ENCODE assay signal across 12 cellular contexts in genomic region chr12:44835641-44836379, GRCh38. TPM values are rescaled to one million over a fixed set of nuclear protein-coding genes. Genes with fewer than 3 reads are reported as not detected.
DNase-seq lines count a peak whose midpoint lies in the region; ATAC-seq lines count a peak whose summit lies in the region.
"Had no signal": no experiment of that assay in that cellular context is flagged by ENCODE, and none has a peak within 500 bp of the region (broad histone marks: within the 10 kb centered on the region; RNA-seq: fewer than 3 reads in every experiment).

No MANE protein-coding gene starts in this region.

- H3K27me3 ChIP-seq in effector memory CD4-positive, alpha-beta T cell (replicated peaks; ENCODE audit: control insufficient read depth, insufficient read depth, low read length, poor library complexity, severe bottlenecking): no peaks in the 10 kb centered on the region

- H3K27ac ChIP-seq in effector memory CD4-positive, alpha-beta T cell (ENCODE audit: insufficient read depth, low read length, poor library complexity, severe bottlenecking): peak overlapping the region; percentile 26
- H3K27ac ChIP-seq in skin epidermis: peak overlapping the region in 19 of 21 experiments; percentile 41 to 79 (median 63)

- H3K4me3 ChIP-seq in effector memory CD4-positive, alpha-beta T cell (ENCODE audit: insufficient read depth, low read depth, low read length, poor library complexity, severe bottlenecking): no peak overlapping the region
- no peak overlapping the region for H3K4me3 ChIP-seq in skin epidermis

- peaks cover 50% of the 10 kb centered on the region for H3K4me1 Mint-ChIP-seq in T-helper 1 cell treated with Interleukin-12 subunit alpha and Interleukin-12 subunit beta and Interleukin-4 antibody, amounts not matched to agents 30 μg/mL and 1 μg/mL, for 36 hours (ENCODE audit: low read depth)
- H3K4me1 Mint-ChIP-seq in T-helper 2 cell treated with Interferon-gamma antibody and Interleukin-4, amounts not matched to agents 5 μg/mL and 100 μg/mL, for 36 hours (ENCODE audit: low read depth): peaks cover 60% of the 10 kb centered on the region
- H3K4me1 Mint-ChIP-seq: naive B cell had no signal

- peak overlapping the region; percentile 40 for H3K4me3 Mint-ChIP-seq in T-helper 1 cell treated with Interleukin-12 subunit alpha and Interleukin-12 subunit beta and Interleukin-4 antibody, amounts not matched to agents 30 μg/mL and 1 μg/mL, for 36 hours
- H3K4me3 Mint-ChIP-seq in T-helper 2 cell treated with Interferon-gamma antibody and Interleukin-4, amounts not matched to agents 5 μg/mL and 100 μg/mL, for 36 hours: peak overlapping the region; percentile 21
- H3K4me3 Mint-ChIP-seq: naive B cell had no signal

- H3K9me3 ChIP-seq in effector memory CD4-positive, alpha-beta T cell (ENCODE audit: control insufficient read depth, low read length): no peaks in the 10 kb centered on the region

- no peaks in the 10 kb centered on the region for H3K36me3 ChIP-seq in effector memory CD4-positive, alpha-beta T cell (ENCODE audit: control insufficient read depth, insufficient read depth, low read length)

- peaks cover 26% of the 10 kb centered on the region for H3K4me1 ChIP-seq in effector memory CD4-positive, alpha-beta T cell (ENCODE audit: control insufficient read depth, insufficient read depth, low read length, poor library complexity, severe bottlenecking)

- no peaks in the 10 kb centered on the region for H3K36me3 Mint-ChIP-seq in T-helper 1 cell treated with Interleukin-12 subunit alpha and Interleukin-12 subunit beta and Interleukin-4 antibody, amounts not matched to agents 30 μg/mL and 1 μg/mL, for 36 hours (ENCODE audit: low read depth)
- no peaks in the 10 kb centered on the region for H3K36me3 Mint-ChIP-seq in T-helper 2 cell treated with Interferon-gamma antibody and Interleukin-4, amounts not matched to agents 5 μg/mL and 100 μg/mL, for 36 hours (ENCODE audit: low read depth)
- H3K36me3 Mint-ChIP-seq: naive B cell had no signal

- no peak for ATAC-seq in GM18519 (IDR thresholded peaks at IDR 0.05; ENCODE audit: low FRiP score, unreplicated experiment)
- no peak for ATAC-seq in GM19035 (IDR thresholded peaks at IDR 0.05; ENCODE audit: unreplicated experiment)

- DNase-seq in T-helper 1 cell (no peak), dermis blood vessel endothelial cell (no peak)
- DNase-seq in T-helper 2 cell treated with Interferon-gamma antibody and Interleukin-4, amounts not matched to agents 5 μg/mL and 100 μg/mL, for 36 hours (ENCODE audit: low spot score): no peak
- DNase-seq in effector memory CD4-positive, alpha-beta T cell: no peak
- DNase-seq: KG1; naive B cell; NCI-H748 treated with DMSO at 0.1 percent for 48 hours; stimulated activated CD4-positive, alpha-beta T cell treated with anti-CD3 and anti-CD28 coated beads, Interleukin-2, amount 100 ng/mL, for 24 hours had no signal

- H3K27me3 Mint-ChIP-seq in T-helper 1 cell treated with Interleukin-12 subunit alpha and Interleukin-12 subunit beta and Interleukin-4 antibody, amounts not matched to agents 30 μg/mL and 1 μg/mL, for 36 hours (ENCODE audit: low read depth): no peaks in the 10 kb centered on the region
- H3K27me3 Mint-ChIP-seq in T-helper 2 cell treated with Interferon-gamma antibody and Interleukin-4, amounts not matched to agents 5 μg/mL and 100 μg/mL, for 36 hours (ENCODE audit: low read depth): no peaks in the 10 kb centered on the region
- H3K27me3 Mint-ChIP-seq: naive B cell had no signal

- H3K9me3 Mint-ChIP-seq in T-helper 1 cell treated with Interleukin-12 subunit alpha and Interleukin-12 subunit beta and Interleukin-4 antibody, amounts not matched to agents 30 μg/mL and 1 μg/mL, for 36 hours: no peaks in the 10 kb centered on the region
- H3K9me3 Mint-ChIP-seq in T-helper 2 cell treated with Interferon-gamma antibody and Interleukin-4, amounts not matched to agents 5 μg/mL and 100 μg/mL, for 36 hours: no peaks in the 10 kb centered on the region
- H3K9me3 Mint-ChIP-seq: naive B cell had no signal

- H3K27ac Mint-ChIP-seq in T-helper 1 cell treated with Interleukin-12 subunit alpha and Interleukin-12 subunit beta and Interleukin-4 antibody, amounts not matched to agents 30 μg/mL and 1 μg/mL, for 36 hours: peak overlapping the region; percentile 84
- H3K27ac Mint-ChIP-seq in T-helper 2 cell treated with Interferon-gamma antibody and Interleukin-4, amounts not matched to agents 5 μg/mL and 100 μg/mL, for 36 hours: peak overlapping the region; percentile 72
- H3K27ac Mint-ChIP-seq: naive B cell had no signal

RNA-seq across cellular contexts. Expression of gene NELL2, which starts 40.3 kb away (rescaled TPM):
- 0.51 TPM in 1 of 2 replicates, not detected in the other for total RNA-seq in dermis blood vessel endothelial cell
